20 cellular contexts compared by ENCODE assay signal in the genomic region with DNA sequence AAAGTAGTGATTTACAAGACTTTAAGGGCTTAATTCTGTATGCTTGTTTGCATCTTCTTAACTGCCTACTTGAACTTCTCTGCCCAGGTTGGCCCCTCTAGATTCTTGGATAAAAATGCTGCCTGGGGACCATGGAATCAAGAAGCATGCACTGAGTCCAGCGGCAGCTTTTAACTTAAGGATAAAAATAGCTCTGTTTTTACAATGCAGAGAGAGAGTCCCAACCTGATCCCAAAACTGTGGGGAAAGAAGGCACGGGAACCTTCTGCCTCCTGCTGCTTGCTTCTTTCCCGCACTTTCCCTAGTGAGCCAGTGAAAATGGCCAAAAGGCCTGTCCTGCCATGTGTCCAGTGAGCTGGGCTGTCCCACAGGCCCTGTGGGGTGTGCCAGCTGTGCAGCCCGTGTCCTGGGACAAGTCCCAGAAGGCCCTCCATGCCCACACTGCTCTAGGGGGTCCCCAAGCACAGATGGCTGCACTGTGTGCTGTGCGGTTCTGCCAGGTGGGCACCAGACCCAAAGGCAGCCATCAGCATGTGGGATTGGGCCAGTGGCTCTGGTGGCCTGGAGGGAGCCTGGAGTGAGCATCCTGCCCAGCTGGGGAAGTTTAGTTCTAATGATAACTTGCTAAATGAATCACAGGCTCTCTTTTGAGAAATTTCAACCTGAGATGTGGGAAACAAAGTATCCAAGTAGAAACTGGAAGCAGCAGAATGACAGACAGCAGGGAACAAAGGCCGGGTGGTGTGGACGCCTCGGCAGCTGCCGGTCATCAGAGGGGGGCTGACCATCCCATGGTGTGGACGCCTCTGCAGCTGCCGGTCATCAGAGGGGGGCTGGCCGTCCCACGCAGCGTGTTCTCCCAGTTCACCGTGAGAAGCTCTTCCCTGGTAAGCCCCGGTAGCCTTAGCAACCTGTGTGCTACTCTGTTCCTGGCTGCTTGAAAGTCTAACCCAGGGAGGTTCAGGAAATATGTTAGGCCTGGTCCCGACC. TPM values are rescaled to one million over a fixed set of nuclear protein-coding genes. Genes with fewer than 3 reads are reported as not detected.
DNase-seq lines count a peak whose midpoint lies in the region; ATAC-seq and TF ChIP-seq lines count a peak whose summit lies in the region.
"Had no signal": no experiment of that assay in that cellular context is flagged by ENCODE, and none has a peak within 500 bp of the region (broad histone marks: within the 10 kb centered on the region; RNA-seq: fewer than 3 reads in every experiment).

No MANE protein-coding gene starts in this region.

- 70 to 75% methylated on average over 17 of the region's 17 CpGs for WGBS in heart right ventricle, 2 donors
- WGBS in suprapubic skin: 69% methylated on average over 14 of the region's 17 CpGs

- DNase-seq in Ammon's horn (ENCODE audit: low spot score) (peak; percentile 40), Panc1 (ENCODE audit: low read depth, low spot score) (no peak), heart right ventricle (no peak), retina (peak; percentile 54), suprapubic skin (ENCODE audit: low spot score in 2 of 2) (no peak), NCI-H226 (no peak), T1000 (lab: John Stamatoyannopoulos, UW) (no peak)
- DNase-seq: activated CD4-positive, alpha-beta T cell treated with anti-CD3 and anti-CD28 coated beads for 36 hours; activated naive CD4-positive, alpha-beta T cell treated with anti-CD3 and anti-CD28 coated beads, Interleukin-2, amount 10 ng/mL, durations not matched to agents 7 days and 5 days; body of pancreas; midbrain; NCI-H187; NCI-H510A treated with DMSO at 0.1 percent for 48 hours; occipital lobe had no signal

- H3K9me3 ChIP-seq in Panc1 (ENCODE audit: control insufficient read depth, insufficient read depth, low read depth, low read length): no peaks in the 10 kb centered on the region
- H3K9me3 ChIP-seq in heart right ventricle: no peaks in the 10 kb centered on the region
- H3K9me3 ChIP-seq in suprapubic skin: no peaks in the 10 kb centered on the region
- H3K9me3 ChIP-seq: body of pancreas, esophagus muscularis mucosa had no signal

- H3K36me3 ChIP-seq in Panc1 (ENCODE audit: control insufficient read depth, insufficient read depth, low read length) (no peaks in the 10 kb centered on the region), heart right ventricle (no peaks in the 10 kb centered on the region), suprapubic skin (no peaks in the 10 kb centered on the region)
- H3K36me3 ChIP-seq: esophagus muscularis mucosa had no signal

- peaks cover 2% of the 10 kb centered on the region; the same call in 1 of the 2 replicates for H3K27me3 ChIP-seq in Panc1 (ENCODE audit: control insufficient read depth, insufficient read depth, low read length)
- H3K27me3 ChIP-seq in heart right ventricle: no peaks in the 10 kb centered on the region
- H3K27me3 ChIP-seq in suprapubic skin: no peaks in the 10 kb centered on the region
- H3K27me3 ChIP-seq: body of pancreas had no signal

- H3K4me3 ChIP-seq in Panc1 (ENCODE audit: low read depth in 2 of 2, low read length in 2 of 2): no peak overlapping the region
- no peak overlapping the region for H3K4me3 ChIP-seq in heart right ventricle
- H3K4me3 ChIP-seq in suprapubic skin: no peak overlapping the region
- H3K4me3 ChIP-seq: body of pancreas, esophagus muscularis mucosa had no signal

- H3K27ac ChIP-seq in Panc1 (ENCODE audit: low read length): no peak overlapping the region
- H3K27ac ChIP-seq in heart right ventricle: peak overlapping the region in 5 of 10 donors; percentile 7 to 65 (median 64)
- no peak overlapping the region for H3K27ac ChIP-seq in suprapubic skin
- H3K27ac ChIP-seq: body of pancreas had no signal

- no peak for TF ChIP-seq EP300 in suprapubic skin (IDR thresholded peaks at IDR 0.05)

- 0 out of 2 replicates have a peak, but pooled peaks have one; percentile 11 for ATAC-seq in Panc1
- ATAC-seq in heart right ventricle: peak in 6 of 8 donors; percentile 34 to 76 (median 68)
- ATAC-seq in GM21529 (IDR thresholded peaks at IDR 0.05; ENCODE audit: unreplicated experiment): no peak
- ATAC-seq: activated CD4-positive, alpha-beta T cell treated with anti-CD3 and anti-CD28 coated beads for 36 hours; body of pancreas had no signal

- TF ChIP-seq POLR2A in suprapubic skin (IDR thresholded peaks at IDR 0.05): no peak

- POLR2A ChIA-PET in Panc1 (lab: Charles Lee): no interaction called here

- BruUV-seq in Panc1 (replicated peaks; lab: Mats Ljungman, UMichigan): no TSS peak

- CTCF ChIA-PET in Panc1 (lab: Charles Lee): interaction anchor here (0.6 kb wide), 1 partner anchor 65 kb away, joined by 6 read pairs; no protein-coding TSS in a partner anchor

- in situ Hi-C loops in Panc1 (cut with HindIII; ENCODE audit: low pct_unique_long_range_greater_than_20kb, low sequenced_read_pairs): no loop called here

- H3K4me1 ChIP-seq in Panc1 (ENCODE audit: control insufficient read depth, insufficient read depth, low read length) (no peaks in the 10 kb centered on the region), heart right ventricle (peaks cover 5 to 21% (median 9%) of the 10 kb centered on the region in 9 donors), suprapubic skin (peaks cover 8% of the 10 kb centered on the region)
- H3K4me1 ChIP-seq: body of pancreas had no signal

- TF ChIP-seq CTCF in Panc1 (IDR thresholded peaks at IDR 0.05) (no peak), heart right ventricle (IDR thresholded peaks at IDR 0.05) (peak in 1 of 9 donors; percentile 4), suprapubic skin (IDR thresholded peaks at IDR 0.05) (no peak)

- intact Hi-C loops in Panc1 (cut with micrococcal nuclease; ENCODE audit: unreplicated experiment): no loop called here
- intact Hi-C loops in heart right ventricle (cut with DNase I): loop anchor here in 2 of 10 donors (5.0 to 10.0 kb wide), 2 partner anchors 289 to 291 kb away; no protein-coding TSS in a partner anchor

RNA-seq across cellular contexts. Expression of a gene that starts 10.0 kb away (rescaled TPM):
- total RNA-seq in Panc1 (2021; ENCODE audit: unreplicated experiment) (310 TPM), heart right ventricle (100 to 1,000 TPM in 1 of 10 donors, 10 to 100 TPM in 9; 50.2 to 117 (median 75.3) TPM), suprapubic skin (10 to 100 TPM; 58.4 to 79.9 (median 69.5) TPM)
- polyA plus RNA-seq in Panc1 (2012; ENCODE audit: insufficient read length): 250 TPM
- polyA plus RNA-seq in heart right ventricle: 10 to 100 TPM; 48.9 to 62.3 TPM

RNA-seq across cellular contexts. Expression of a gene that starts 29.0 kb away (rescaled TPM):
- total RNA-seq in Panc1 (2021; ENCODE audit: unreplicated experiment) (0.26 TPM), heart right ventricle (10 to 100 TPM in 2 of 10 donors, 1 to 10 TPM in 7, under 1 TPM in 1; 0.90 to 12.9 (median 6.6) TPM), suprapubic skin (1 to 10 TPM; 1.8 to 4.1 (median 3.5) TPM)
- 0.86 TPM for polyA plus RNA-seq in Panc1 (2012; ENCODE audit: insufficient read length)
- polyA plus RNA-seq in heart right ventricle: 1 to 10 TPM in 1 of 2 donors, under 1 TPM in 1; 0.70 to 8.0 TPM
- total RNA-seq: activated CD4-positive, alpha-beta T cell treated with anti-CD3 and anti-CD28 coated beads for 36 hours; body of pancreas; dermis microvascular lymphatic vessel endothelial cell; H4; LHCN-M2 had no signal
- polyA plus RNA-seq: AG04450 had no signal

RNA-seq across cellular contexts. Expression of a gene that starts 48.1 kb away (rescaled TPM):
- not detected for total RNA-seq in Panc1 (2021; ENCODE audit: unreplicated experiment)
- not detected for polyA plus RNA-seq in Panc1 (2012; ENCODE audit: insufficient read length)
- total RNA-seq in heart right ventricle: under 1 TPM in 1 of 10 donors, not detected in 9; 0.11 TPM
- polyA plus RNA-seq in heart right ventricle: under 1 TPM in 1 of 2 donors, not detected in 1; 0.12 TPM
- total RNA-seq in suprapubic skin: 1 to 10 TPM in 1 of 4 donors, under 1 TPM in 2, not detected in 1; 0.21 to 1.1 (median 0.97) TPM
- total RNA-seq: activated CD4-positive, alpha-beta T cell treated with anti-CD3 and anti-CD28 coated beads for 36 hours; dermis microvascular lymphatic vessel endothelial cell; esophagus muscularis mucosa; H4; LHCN-M2 had no signal
- polyA plus RNA-seq: AG04450 had no signal

Comparison
In these comparisons a context has a peak if more than half of its experiments do, and no peak if none do; other contexts are left out.
1. DNase-seq: peak in Ammon's horn (single experiment) and retina (single experiment); none in Panc1 (single experiment), heart right ventricle (0 of 2), suprapubic skin (0 of 2), NCI-H226 (single experiment) and T1000 (single experiment).